23 cellular contexts compared by ENCODE assay signal in the genomic region with DNA sequence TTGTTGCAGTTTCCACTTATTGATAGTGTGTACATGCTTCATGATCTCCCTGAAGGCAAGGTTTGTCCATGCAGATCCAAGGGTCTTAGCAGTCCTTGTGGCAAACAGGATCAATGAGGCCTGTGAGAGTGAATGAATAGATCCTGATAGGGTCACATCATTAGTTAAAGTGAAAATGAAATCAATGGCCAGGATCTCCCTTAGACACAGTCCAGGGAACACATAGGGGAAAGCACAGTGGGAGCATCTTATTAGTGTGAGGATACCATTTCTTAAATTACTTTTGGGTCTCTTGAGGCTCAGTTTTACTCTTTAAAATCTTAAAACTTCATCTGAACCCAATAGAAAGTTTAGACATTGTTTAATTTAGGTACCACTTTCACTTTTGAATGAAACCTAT. TPM values are rescaled to one million over a fixed set of nuclear protein-coding genes. Genes with fewer than 3 reads are reported as not detected.
DNase-seq lines count a peak whose midpoint lies in the region; ATAC-seq, FAIRE-seq and TF ChIP-seq lines count a peak whose summit lies in the region.
"Had no signal": no experiment of that assay in that cellular context is flagged by ENCODE, and none has a peak within 500 bp of the region (broad histone marks: within the 10 kb centered on the region; RNA-seq: fewer than 3 reads in every experiment).

No MANE protein-coding gene starts in this region.

- no peaks in the 10 kb centered on the region for H3K4me1 ChIP-seq in A549
- H3K4me1 ChIP-seq in astrocyte (ENCODE audit: insufficient read depth, low read length), result no peaks in the 10 kb centered on the region

- no peaks in the 10 kb centered on the region for H3K79me2 ChIP-seq in astrocyte (ENCODE audit: insufficient read depth, low read length)

- H4K20me1 ChIP-seq in astrocyte (ENCODE audit: insufficient read depth, low read length), result no peaks in the 10 kb centered on the region
- H4K20me1 ChIP-seq: BLaER1 treated with 17β-estradiol and CSF1 and Interleukin-3, amounts not matched to agents 10 nM and 100 nM had no signal

- H3K4me1 Mint-ChIP-seq in astrocyte (ENCODE audit: low read depth, unreplicated experiment), result no peaks in the 10 kb centered on the region
- H3K4me1 Mint-ChIP-seq: B cell had no signal

- H3K27ac ChIP-seq in A549 (no peak overlapping the region), astrocyte (ENCODE audit: low read depth, low read length) (no peak overlapping the region)
- H3K27ac ChIP-seq: 22Rv1; BLaER1 treated with 17β-estradiol and CSF1 and Interleukin-3, amounts not matched to agents 10 nM and 100 nM; C4-2B had no signal

- TF ChIP-seq RAD21 in A549 (conservative IDR thresholded peaks at IDR 0.05 in 1 of 2, IDR thresholded peaks at IDR 0.05 in 1 of 2), result no peak

- TF ChIP-seq EP300 in A549 (IDR thresholded peaks at IDR 0.05), result no peak

- DNase-seq in A549 (ENCODE audit: low read depth in 1 of 2, low spot score in 1 of 2) (no peak), GM12865 (ENCODE audit: low read depth) (peak; percentile 40), GM19239 (ENCODE audit: insufficient read length, low spot score) (no peak), astrocyte (ENCODE audit: low read depth) (no peak), NCI-H2107 treated with DMSO at 0.1 percent for 48 hours (lab: John Stamatoyannopoulos, UW; ENCODE audit: unreplicated experiment) (no peak), left lobe of liver (ENCODE audit: low spot score) (no peak), DMS53 treated with DMSO at 0.1 percent for 48 hours (lab: John Stamatoyannopoulos, UW; ENCODE audit: unreplicated experiment) (no peak)
- DNase-seq: AML-193; CD4-positive, alpha-beta T cell; CD8-positive, alpha-beta T cell; DMS 273 treated with DMSO at 0.1 percent for 48 hours; DMS153; DMS53; DMS79 treated with DMSO at 0.1 percent for 48 hours; GF-D8 had no signal

- H3K4me3 Mint-ChIP-seq in astrocyte (ENCODE audit: unreplicated experiment), result no peak overlapping the region
- H3K4me3 Mint-ChIP-seq: B cell; CD4-positive, alpha-beta T cell; CD8-positive, alpha-beta T cell had no signal

- CTCF ChIA-PET in A549 (lab: Yijun Ruan, JAX), result no interaction called here

- H2AFZ ChIP-seq in astrocyte (ENCODE audit: low read depth, low read length), result no peak overlapping the region

- no peak overlapping the region for H3K4me2 ChIP-seq in A549
- H3K4me2 ChIP-seq in astrocyte (ENCODE audit: low read length), result no peak overlapping the region
- H3K4me2 ChIP-seq: BLaER1 treated with 17β-estradiol and CSF1 and Interleukin-3, amounts not matched to agents 10 nM and 100 nM had no signal

- no peak overlapping the region for H3K9ac ChIP-seq in astrocyte (ENCODE audit: low read length)
- H3K9ac ChIP-seq: BLaER1 treated with 17β-estradiol and CSF1 and Interleukin-3, amounts not matched to agents 10 nM and 100 nM had no signal

- no peak overlapping the region for H3K4me3 ChIP-seq in A549
- no peak overlapping the region for H3K4me3 ChIP-seq in GM12865 (ENCODE audit: low read depth, low read length)
- H3K4me3 ChIP-seq in astrocyte (ENCODE audit: insufficient read depth, low read depth, low read length), result no peak overlapping the region
- H3K4me3 ChIP-seq: BLaER1 treated with 17β-estradiol and CSF1 and Interleukin-3, amounts not matched to agents 10 nM and 100 nM had no signal

- FAIRE-seq in A549 (lab: Jason Lieb, UNC) (peak; percentile 43), GM19239 (lab: Jason Lieb, UNC) (peak; percentile 75), astrocyte (lab: Jason Lieb, UNC) (peak; percentile 74)
- FAIRE-seq: G401.6, GM12891 had no signal

- H3K36me3 ChIP-seq in astrocyte (ENCODE audit: insufficient read depth, low read length), result no peaks in the 10 kb centered on the region
- H3K36me3 ChIP-seq: BLaER1 treated with 17β-estradiol and CSF1 and Interleukin-3, amounts not matched to agents 10 nM and 100 nM had no signal

- ATAC-seq in A549 (no peak), left lobe of liver (no peak), HG02885 (IDR thresholded peaks at IDR 0.05; ENCODE audit: poor library complexity, unreplicated experiment) (no peak)
- ATAC-seq: CD8-positive, alpha-beta T cell had no signal

- H3K27me3 ChIP-seq in astrocyte (ENCODE audit: insufficient read depth, low read length), result no peaks in the 10 kb centered on the region

- H3K9me3 Mint-ChIP-seq in astrocyte (ENCODE audit: unreplicated experiment), result no peaks in the 10 kb centered on the region
- H3K9me3 Mint-ChIP-seq: CD4-positive, alpha-beta T cell; CD8-positive, alpha-beta T cell had no signal

- TF ChIP-seq POLR2A in A549 (IDR thresholded peaks at IDR 0.05; ENCODE audit: low read length), result no peak

- no peaks in the 10 kb centered on the region for H3K36me3 Mint-ChIP-seq in astrocyte (ENCODE audit: low read depth, unreplicated experiment)
- H3K36me3 Mint-ChIP-seq: CD8-positive, alpha-beta T cell had no signal

- POLR2A ChIA-PET in A549 (lab: Yijun Ruan, JAX), result no interaction called here

- no peaks in the 10 kb centered on the region for H3K27me3 Mint-ChIP-seq in astrocyte (ENCODE audit: low read depth, unreplicated experiment)
- H3K27me3 Mint-ChIP-seq: B cell; CD4-positive, alpha-beta T cell had no signal

- H3K9me3 ChIP-seq in A549 (no peaks in the 10 kb centered on the region), astrocyte (ENCODE audit: insufficient read depth, low read depth, low read length) (no peaks in the 10 kb centered on the region)

- no peak overlapping the region for H3K27ac Mint-ChIP-seq in astrocyte (ENCODE audit: unreplicated experiment)
- H3K27ac Mint-ChIP-seq: B cell; CD4-positive, alpha-beta T cell; CD8-positive, alpha-beta T cell had no signal

- no peak for TF ChIP-seq CTCF in A549 (IDR thresholded peaks at IDR 0.05)
- no peak for TF ChIP-seq CTCF in GM12865 (IDR thresholded peaks at IDR 0.05; ENCODE audit: insufficient read depth, low read depth, low read length, missing control alignments)
- no peak for TF ChIP-seq CTCF in astrocyte (IDR thresholded peaks at IDR 0.05; ENCODE audit: insufficient read depth, low read depth, low read length)

TF ChIP-seq in A549, 52 proteins besides CTCF, POLR2A, EP300 and RAD21:
- no peak for TF ChIP-seq NPAS2 (CRISPR knock-in tag; IDR thresholded peaks at IDR 0.05; ENCODE audit: borderline replicate concordance)
- TF ChIP-seq, protein P1, sequence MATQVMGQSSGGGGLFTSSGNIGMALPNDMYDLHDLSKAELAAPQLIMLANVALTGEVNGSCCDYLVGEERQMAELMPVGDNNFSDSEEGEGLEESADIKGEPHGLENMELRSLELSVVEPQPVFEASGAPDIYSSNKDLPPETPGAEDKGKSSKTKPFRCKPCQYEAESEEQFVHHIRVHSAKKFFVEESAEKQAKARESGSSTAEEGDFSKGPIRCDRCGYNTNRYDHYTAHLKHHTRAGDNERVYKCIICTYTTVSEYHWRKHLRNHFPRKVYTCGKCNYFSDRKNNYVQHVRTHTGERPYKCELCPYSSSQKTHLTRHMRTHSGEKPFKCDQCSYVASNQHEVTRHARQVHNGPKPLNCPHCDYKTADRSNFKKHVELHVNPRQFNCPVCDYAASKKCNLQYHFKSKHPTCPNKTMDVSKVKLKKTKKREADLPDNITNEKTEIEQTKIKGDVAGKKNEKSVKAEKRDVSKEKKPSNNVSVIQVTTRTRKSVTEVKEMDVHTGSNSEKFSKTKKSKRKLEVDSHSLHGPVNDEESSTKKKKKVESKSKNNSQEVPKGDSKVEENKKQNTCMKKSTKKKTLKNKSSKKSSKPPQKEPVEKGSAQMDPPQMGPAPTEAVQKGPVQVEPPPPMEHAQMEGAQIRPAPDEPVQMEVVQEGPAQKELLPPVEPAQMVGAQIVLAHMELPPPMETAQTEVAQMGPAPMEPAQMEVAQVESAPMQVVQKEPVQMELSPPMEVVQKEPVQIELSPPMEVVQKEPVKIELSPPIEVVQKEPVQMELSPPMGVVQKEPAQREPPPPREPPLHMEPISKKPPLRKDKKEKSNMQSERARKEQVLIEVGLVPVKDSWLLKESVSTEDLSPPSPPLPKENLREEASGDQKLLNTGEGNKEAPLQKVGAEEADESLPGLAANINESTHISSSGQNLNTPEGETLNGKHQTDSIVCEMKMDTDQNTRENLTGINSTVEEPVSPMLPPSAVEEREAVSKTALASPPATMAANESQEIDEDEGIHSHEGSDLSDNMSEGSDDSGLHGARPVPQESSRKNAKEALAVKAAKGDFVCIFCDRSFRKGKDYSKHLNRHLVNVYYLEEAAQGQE (IDR thresholded peaks at IDR 0.05), result no peak
- TF ChIP-seq ZSCAN20 (CRISPR knock-in tag; IDR thresholded peaks at IDR 0.05), result no peak
- no peak for TF ChIP-seq KDM5A (IDR thresholded peaks at IDR 0.05)
- no peak for TF ChIP-seq TP53 (CRISPR knock-in tag; IDR thresholded peaks at IDR 0.05)
- TF ChIP-seq CBX8 (IDR thresholded peaks at IDR 0.05), result no peak
- TF ChIP-seq, protein P2, sequence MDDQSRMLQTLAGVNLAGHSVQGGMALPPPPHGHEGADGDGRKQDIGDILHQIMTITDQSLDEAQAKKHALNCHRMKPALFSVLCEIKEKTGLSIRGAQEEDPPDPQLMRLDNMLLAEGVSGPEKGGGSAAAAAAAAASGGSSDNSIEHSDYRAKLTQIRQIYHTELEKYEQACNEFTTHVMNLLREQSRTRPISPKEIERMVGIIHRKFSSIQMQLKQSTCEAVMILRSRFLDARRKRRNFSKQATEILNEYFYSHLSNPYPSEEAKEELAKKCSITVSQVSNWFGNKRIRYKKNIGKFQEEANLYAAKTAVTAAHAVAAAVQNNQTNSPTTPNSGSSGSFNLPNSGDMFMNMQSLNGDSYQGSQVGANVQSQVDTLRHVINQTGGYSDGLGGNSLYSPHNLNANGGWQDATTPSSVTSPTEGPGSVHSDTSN (IDR thresholded peaks at IDR 0.05), result no peak
- TF ChIP-seq, protein P3, sequence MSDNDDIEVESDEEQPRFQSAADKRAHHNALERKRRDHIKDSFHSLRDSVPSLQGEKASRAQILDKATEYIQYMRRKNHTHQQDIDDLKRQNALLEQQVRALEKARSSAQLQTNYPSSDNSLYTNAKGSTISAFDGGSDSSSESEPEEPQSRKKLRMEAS (IDR thresholded peaks at IDR 0.05), result no peak
- TF ChIP-seq ZFP36 (IDR thresholded peaks at IDR 0.05; ENCODE audit: borderline replicate concordance, partially characterized antibody), result no peak
- no peak for TF ChIP-seq ESRRA (IDR thresholded peaks at IDR 0.05; ENCODE audit: borderline replicate concordance, low read length)
- no peak for TF ChIP-seq PHF8 (IDR thresholded peaks at IDR 0.05; ENCODE audit: borderline replicate concordance, low read depth)
- TF ChIP-seq ZNF302 (CRISPR knock-in tag; IDR thresholded peaks at IDR 0.05), result no peak

RNA-seq across cellular contexts. Expression of a gene that starts 59.3 kb away (rescaled TPM):
- 0.04 TPM in 1 of 2 replicates, not detected in the other for polyA plus RNA-seq in A549 (2011; rRNA removed)
- polyA plus RNA-seq in A549 (2012; cell fraction: cytosol; rRNA removed), result 0.01 and 0.03 TPM in 2 replicates
- polyA plus RNA-seq in A549 (2012; cell fraction: nucleus; rRNA removed), result 0.10 TPM in 1 of 2 replicates, not detected in the other
- polyA plus RNA-seq in A549 (2017; fragmentation: RNase III; extraction: RNeasy Plus Mini Kit Qiagen cat#74134 plus additional on column Dnase treatment), result not detected in 3 replicates
- not detected in 2 replicates for polyA minus RNA-seq in A549 (2011; rRNA and poly(A)+ RNA removed)
- 0.22 and 0.30 TPM in 2 replicates for total RNA-seq in astrocyte
- 0.65 TPM for total RNA-seq in left lobe of liver
- total RNA-seq: A673; CD4-positive, alpha-beta T cell; CD8-positive, alpha-beta T cell had no signal
